ENCODE assay signal across 11 cellular contexts in genomic region chr2:64978514-64979268, GRCh38. TPM values are rescaled to one million over a fixed set of nuclear protein-coding genes. Genes with fewer than 3 reads are reported as not detected.
DNase-seq lines count a peak whose midpoint lies in the region; ATAC-seq and TF ChIP-seq lines count a peak whose summit lies in the region.
"Had no signal": no experiment of that assay in that cellular context is flagged by ENCODE, and none has a peak within 500 bp of the region (broad histone marks: within the 10 kb centered on the region; RNA-seq: fewer than 3 reads in every experiment).

No MANE protein-coding gene starts in this region.

- peak in 2 of 7 experiments; percentile 10 to 21 for TF ChIP-seq CTCF in body of pancreas (IDR thresholded peaks at IDR 0.05)

- no peaks in the 10 kb centered on the region for H3K36me3 Mint-ChIP-seq in activated CD4-positive, alpha-beta T cell treated with anti-CD3 and anti-CD28 coated beads, Interleukin-2, amount 10 ng/mL, durations not matched to agents 24 days and 14 days (ENCODE audit: low read depth)

- no peaks in the 10 kb centered on the region for H3K9me3 ChIP-seq in Karpas-422 (ENCODE audit: low read length)
- no peaks in the 10 kb centered on the region for H3K9me3 ChIP-seq in body of pancreas
- H3K9me3 ChIP-seq: transverse colon had no signal

- ATAC-seq in body of pancreas: peak; percentile 47

- no peak overlapping the region for H3K4me3 Mint-ChIP-seq in activated CD4-positive, alpha-beta T cell treated with anti-CD3 and anti-CD28 coated beads, Interleukin-2, amount 10 ng/mL, durations not matched to agents 24 days and 14 days

- peaks cover 30% of the 10 kb centered on the region for H3K4me1 Mint-ChIP-seq in activated CD4-positive, alpha-beta T cell treated with anti-CD3 and anti-CD28 coated beads, Interleukin-2, amount 10 ng/mL, durations not matched to agents 24 days and 14 days

- no peaks in the 10 kb centered on the region for H3K79me2 ChIP-seq in Karpas-422 (ENCODE audit: low read length)

- peaks cover 54% of the 10 kb centered on the region for H3K4me1 ChIP-seq in Karpas-422 (ENCODE audit: low read length)
- peaks cover 6% of the 10 kb centered on the region for H3K4me1 ChIP-seq in body of pancreas

- no peaks in the 10 kb centered on the region for H4K20me1 ChIP-seq in Karpas-422 (ENCODE audit: insufficient read depth, low read depth, low read length)

- DNase-seq in SIG-M5 treated with dmso at 0.1 percent for 504 hours (lab: John Stamatoyannopoulos, UW; ENCODE audit: unreplicated experiment): peak; percentile 32
- DNase-seq in SIG-M5 (lab: John Stamatoyannopoulos, UW): no peak
- peak; percentile 80 for DNase-seq in Karpas-422
- DNase-seq in body of pancreas: no peak
- peak; percentile 70 for DNase-seq in renal cortical epithelial cell (ENCODE audit: low read depth)
- no peak for DNase-seq in activated CD4-positive, alpha-beta T cell treated with anti-CD3 and anti-CD28 coated beads, Interleukin-2, amount 10 ng/mL, durations not matched to agents 24 days and 14 days
- DNase-seq in activated T-cell treated with anti-CD3 and anti-CD28 coated beads, Interleukin-2, amount 50 U/mL, for 1 hour: no peak
- DNase-seq in D341Med (ENCODE audit: low spot score): no peak
- DNase-seq: glutamatergic neuron, NCI-H146, transverse colon had no signal

- H3K27me3 ChIP-seq in Karpas-422 (ENCODE audit: low read length): no peaks in the 10 kb centered on the region
- H3K27me3 ChIP-seq in body of pancreas: no peaks in the 10 kb centered on the region
- H3K27me3 ChIP-seq: transverse colon had no signal

- H3K9me3 Mint-ChIP-seq in activated CD4-positive, alpha-beta T cell treated with anti-CD3 and anti-CD28 coated beads, Interleukin-2, amount 10 ng/mL, durations not matched to agents 24 days and 14 days: no peaks in the 10 kb centered on the region

- no peak overlapping the region for H3K27ac Mint-ChIP-seq in activated CD4-positive, alpha-beta T cell treated with anti-CD3 and anti-CD28 coated beads, Interleukin-2, amount 10 ng/mL, durations not matched to agents 24 days and 14 days

- no peak overlapping the region for H3K9ac ChIP-seq in Karpas-422 (ENCODE audit: low read length)

- H3K27me3 Mint-ChIP-seq in activated CD4-positive, alpha-beta T cell treated with anti-CD3 and anti-CD28 coated beads, Interleukin-2, amount 10 ng/mL, durations not matched to agents 24 days and 14 days: peaks cover 14% of the 10 kb centered on the region

- 84 to 88% methylated on average over 4 of the region's 4 CpGs for WGBS in body of pancreas, 2 donors

- H3K36me3 ChIP-seq in Karpas-422 (ENCODE audit: insufficient read depth, low read length) (no peaks in the 10 kb centered on the region), body of pancreas (replicated peaks in 1 of 2; ENCODE audit: insufficient read depth in 1 of 2, low read depth in 2 of 2) (no peaks in the 10 kb centered on the region)
- H3K36me3 ChIP-seq: transverse colon had no signal

- H3K9me2 ChIP-seq in Karpas-422 (replicated peaks; ENCODE audit: insufficient read depth, low read length): no peaks in the 10 kb centered on the region

- intact Hi-C loops in body of pancreas (cut with DNase I): no loop called here
- intact Hi-C loops in activated CD4-positive, alpha-beta T cell treated with anti-CD3 and anti-CD28 coated beads, Interleukin-2, amount 10 ng/mL, durations not matched to agents 24 days and 14 days (cut with micrococcal nuclease): no loop called here

- H2AFZ ChIP-seq in Karpas-422 (ENCODE audit: low read length): no peak overlapping the region

- TF ChIP-seq POLR2A in body of pancreas (IDR thresholded peaks at IDR 0.05): no peak

- H3K27ac ChIP-seq in Karpas-422 (ENCODE audit: low read length) (peak overlapping the region; percentile 10; the same call in 1 of the 2 replicates), body of pancreas (no peak overlapping the region)
- H3K27ac ChIP-seq: transverse colon had no signal

- H3K4me2 ChIP-seq in Karpas-422 (ENCODE audit: low read depth, low read length, poor library complexity, severe bottlenecking): no peak overlapping the region

- H3K4me3 ChIP-seq in Karpas-422 (ENCODE audit: low read length) (no peak overlapping the region), body of pancreas (no peak overlapping the region)
- H3K4me3 ChIP-seq: transverse colon had no signal

RNA-seq across cellular contexts. Expression of gene SLC1A4, which starts 10.5 kb away (rescaled TPM):
- 114 and 120 TPM in 2 replicates for total RNA-seq in Karpas-422 (2014; rRNA removed; shearing (Covaris generic); ENCODE audit: low replicate concordance)
- 10 to 100 TPM; 14.5 to 25.4 TPM for total RNA-seq in body of pancreas
- 8.5 and 11.5 TPM in 2 replicates for total RNA-seq in renal cortical epithelial cell
- 12.4 and 13.1 TPM in 2 replicates for total RNA-seq in activated CD4-positive, alpha-beta T cell treated with anti-CD3 and anti-CD28 coated beads, Interleukin-2, amount 10 ng/mL, durations not matched to agents 24 days and 14 days

Comparison
In these comparisons a context has a peak if more than half of its experiments do, and no peak if none do; other contexts are left out.
1. DNase-seq: peak in SIG-M5 treated with dmso at 0.1 percent for 504 hours (single experiment), Karpas-422 (single experiment) and renal cortical epithelial cell (single experiment); none in SIG-M5 (single experiment), body of pancreas (0 of 4), activated CD4-positive, alpha-beta T cell treated with anti-CD3 and anti-CD28 coated beads, Interleukin-2, amount 10 ng/mL, durations not matched to agents 24 days and 14 days (single experiment), activated T-cell treated with anti-CD3 and anti-CD28 coated beads, Interleukin-2, amount 50 U/mL, for 1 hour (single experiment) and D341Med (single experiment).